In the genomic region with DNA sequence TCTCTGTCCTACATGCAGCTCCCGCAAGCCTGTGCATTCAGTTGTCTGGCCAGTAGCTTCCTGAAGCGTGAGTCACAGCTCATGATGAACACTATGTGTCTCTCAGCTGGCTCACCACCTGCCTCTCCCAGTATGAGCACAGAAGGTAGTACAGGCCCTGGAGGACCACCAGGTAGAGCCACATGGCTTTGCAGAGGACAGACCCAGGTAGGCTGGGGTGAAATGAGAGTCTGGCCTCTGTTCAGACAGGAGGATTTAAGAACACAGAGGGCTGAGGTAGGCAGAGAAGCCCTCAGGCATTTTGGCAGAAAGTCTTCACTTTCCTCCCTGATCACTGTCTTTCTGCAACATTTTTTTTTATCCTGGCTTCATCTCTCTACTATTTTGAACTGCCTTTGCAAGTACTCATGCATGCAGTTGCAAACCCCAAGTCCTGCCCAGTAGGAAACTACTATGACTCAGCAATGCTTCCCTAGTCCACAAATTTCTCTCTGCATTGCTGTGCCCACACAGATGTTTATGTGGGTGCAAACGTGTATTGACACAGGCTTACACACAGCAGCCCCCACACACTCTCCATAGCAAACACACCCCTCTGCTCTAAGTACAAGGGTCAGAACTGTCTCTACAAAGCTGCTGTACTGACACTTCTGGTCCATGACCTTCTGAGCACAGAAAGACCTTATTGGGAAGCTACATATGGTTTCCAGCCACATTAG, we compare ENCODE assay signal across 8 cellular contexts.
DNase-seq lines count a peak whose midpoint lies in the region; ATAC-seq lines count a peak whose summit lies in the region.

No MANE protein-coding gene starts in this region.

- peaks cover 10% of the 10 kb centered on the region for H3K4me1 Mint-ChIP-seq in stimulated activated memory B cell treated with anti-CD40 and anti-IgM and Interleukin-4, amounts not matched to agents 10 μg/mL and 1 μg/mL and 100 μg/mL, for 72 hours

- H3K36me3 Mint-ChIP-seq in stimulated activated memory B cell treated with anti-CD40 and anti-IgM and Interleukin-4, amounts not matched to agents 10 μg/mL and 1 μg/mL and 100 μg/mL, for 72 hours = peaks cover 4% of the 10 kb centered on the region

- H3K27me3 Mint-ChIP-seq in stimulated activated memory B cell treated with anti-CD40 and anti-IgM and Interleukin-4, amounts not matched to agents 10 μg/mL and 1 μg/mL and 100 μg/mL, for 72 hours = peaks cover 51% of the 10 kb centered on the region

- peaks cover 11% of the 10 kb centered on the region for H3K9me3 Mint-ChIP-seq in stimulated activated memory B cell treated with anti-CD40 and anti-IgM and Interleukin-4, amounts not matched to agents 10 μg/mL and 1 μg/mL and 100 μg/mL, for 72 hours

- DNase-seq in NCI-H226 (peak; percentile 89), fibroblast of peridontal ligament (ENCODE audit: extremely low read depth) (peak; percentile 67), cerebellar nuclear complex (lab: John Stamatoyannopoulos, UW) (no peak), NCI-H2171 (lab: John Stamatoyannopoulos, UW) (no peak)
- no peak for DNase-seq in activated CD4-positive, alpha-beta T cell treated with anti-CD3 and anti-CD28 coated beads for 4 hours

- H3K4me3 Mint-ChIP-seq in stimulated activated memory B cell treated with anti-CD40 and anti-IgM and Interleukin-4, amounts not matched to agents 10 μg/mL and 1 μg/mL and 100 μg/mL, for 72 hours = no peak overlapping the region

- H3K27ac Mint-ChIP-seq in stimulated activated memory B cell treated with anti-CD40 and anti-IgM and Interleukin-4, amounts not matched to agents 10 μg/mL and 1 μg/mL and 100 μg/mL, for 72 hours = peak overlapping the region; percentile 16

- ATAC-seq in GM21360 (IDR thresholded peaks at IDR 0.05; ENCODE audit: unreplicated experiment) = peak; percentile 63
- ATAC-seq in stimulated activated memory B cell treated with anti-CD40 and anti-IgM and Interleukin-4, amounts not matched to agents 10 μg/mL and 1 μg/mL and 100 μg/mL, for 72 hours = peak; percentile 73
- no peak for ATAC-seq in GM19397 (IDR thresholded peaks at IDR 0.05; ENCODE audit: unreplicated experiment)

Comparison
In these comparisons a context has a peak if more than half of its experiments do, and no peak if none do; other contexts are left out.
1. DNase-seq: peak in NCI-H226 (single experiment) and fibroblast of peridontal ligament (single experiment); none in cerebellar nuclear complex (0 of 2), activated CD4-positive, alpha-beta T cell treated with anti-CD3 and anti-CD28 coated beads for 4 hours (0 of 2) and NCI-H2171 (single experiment).